ENCODE assay signal across 27 cellular contexts in genomic region chr4:184238072-184238743, GRCh38. TPM values are rescaled to one million over a fixed set of nuclear protein-coding genes. Genes with fewer than 3 reads are reported as not detected.
DNase-seq lines count a peak whose midpoint lies in the region; ATAC-seq, FAIRE-seq and TF ChIP-seq lines count a peak whose summit lies in the region.
"Had no signal": no experiment of that assay in that cellular context is flagged by ENCODE, and none has a peak within 500 bp of the region (broad histone marks: within the 10 kb centered on the region; RNA-seq: fewer than 3 reads in every experiment).

No MANE protein-coding gene starts in this region.

- intact Hi-C loops in K562 (cut with micrococcal nuclease), result no loop called here
- intact Hi-C loops in lower leg skin (cut with DNase I; ENCODE audit: low total_unique reads), result no loop called here

- no peaks in the 10 kb centered on the region for H3K9me3 Mint-ChIP-seq in activated T-cell treated with anti-CD3 and anti-CD28 coated beads, Interleukin-2, amount 50 U/mL, for 4 hours
- peaks cover 3% of the 10 kb centered on the region for H3K9me3 Mint-ChIP-seq in activated CD4-positive, alpha-beta memory T cell treated with anti-CD3 and anti-CD28 coated beads, Interleukin-2, amount 10 ng/mL, durations not matched to agents 7 days and 5 days
- no peaks in the 10 kb centered on the region for H3K9me3 Mint-ChIP-seq in HFFc6
- H3K9me3 Mint-ChIP-seq: endodermal cell had no signal

- H4K20me1 ChIP-seq in Loucy (ENCODE audit: insufficient read depth, low read length, poor library complexity, severe bottlenecking), result no peaks in the 10 kb centered on the region
- no peaks in the 10 kb centered on the region for H4K20me1 ChIP-seq in K562 (replicated peaks; ENCODE audit: control insufficient read depth, insufficient read depth, low read length)

- TF ChIP-seq RAD21 in K562 (CRISPR knock-in tag; conservative IDR thresholded peaks at IDR 0.05 in 1 of 2, IDR thresholded peaks at IDR 0.05 in 1 of 2), result no peak

- TF ChIP-seq POLR2A in K562 (conservative IDR thresholded peaks at IDR 0.05) (no peak), lower leg skin (IDR thresholded peaks at IDR 0.05) (no peak)

- no peaks in the 10 kb centered on the region for H3K9me2 ChIP-seq in Loucy (replicated peaks; ENCODE audit: low read depth, low read length)

- H3K4me1 ChIP-seq in Loucy (ENCODE audit: insufficient read depth, low read length, poor library complexity, severe bottlenecking), result peaks cover 13% of the 10 kb centered on the region
- H3K4me1 ChIP-seq in K562 (replicated peaks in 1 of 2; ENCODE audit: control insufficient read depth in 2 of 2, insufficient read depth in 2 of 2, low read length in 2 of 2), result peaks cover 0 to 10% of the 10 kb centered on the region in 2 experiments; a peak in 1 of 5 replicates
- H3K4me1 ChIP-seq: HAP-1, parathyroid adenoma, right atrium auricular region, spleen, tibial artery had no signal

- H3F3A ChIP-seq in Loucy (ENCODE audit: low read depth), result no peaks in the 10 kb centered on the region

- no peak for DNase-seq in activated T-cell treated with anti-CD3 and anti-CD28 coated beads, Interleukin-2, amount 50 U/mL, for 4 hours
- no peak for DNase-seq in activated T-cell treated with anti-CD3 and anti-CD28 coated beads, Interleukin-2, amount 50 U/mL, for 1 hour
- no peak for DNase-seq in activated CD4-positive, alpha-beta memory T cell treated with anti-CD3 and anti-CD28 coated beads, Interleukin-2, amount 10 ng/mL, durations not matched to agents 7 days and 5 days
- peak in 3 of 4 experiments; percentile 10 to 45 (median 15) for DNase-seq in K562 (ENCODE audit: extremely low read depth in 1 of 4, low spot score in 3 of 4)
- no peak for DNase-seq in HFFc6
- DNase-seq in lower leg skin (ENCODE audit: low spot score in 2 of 2), result no peak
- no peak for DNase-seq in A172 (ENCODE audit: low spot score)
- DNase-seq: activated CD8-positive, alpha-beta memory T cell treated with anti-CD3 and anti-CD28 coated beads for 24 hours; activated effector memory CD4-positive, alpha-beta T cell treated with Interleukin-2 at 50 U/mL for 16 hours; anterior cingulate cortex; endodermal cell; islet precursor cell; Kasumi-1; NCI-H2171; NCI-H510A treated with DMSO at 0.1 percent for 48 hours; SIG-M5; spleen; stimulated activated CD4-positive, alpha-beta T cell treated with anti-CD3 and anti-CD28 coated beads, Interleukin-2, amount 100 ng/mL, for 48 hours; tibial artery had no signal

- no peaks in the 10 kb centered on the region for H3K27me3 Mint-ChIP-seq in activated T-cell treated with anti-CD3 and anti-CD28 coated beads, Interleukin-2, amount 50 U/mL, for 4 hours (ENCODE audit: low read depth)
- H3K27me3 Mint-ChIP-seq in activated CD4-positive, alpha-beta memory T cell treated with anti-CD3 and anti-CD28 coated beads, Interleukin-2, amount 10 ng/mL, durations not matched to agents 7 days and 5 days, result no peaks in the 10 kb centered on the region
- peaks cover under 1% of the 10 kb centered on the region; the same call in 1 of the 2 replicates for H3K27me3 Mint-ChIP-seq in HFFc6 (ENCODE audit: insufficient read depth)

- peaks cover 28% of the 10 kb centered on the region for H3K4me1 Mint-ChIP-seq in activated T-cell treated with anti-CD3 and anti-CD28 coated beads, Interleukin-2, amount 50 U/mL, for 4 hours (ENCODE audit: low read depth)
- peaks cover 40% of the 10 kb centered on the region for H3K4me1 Mint-ChIP-seq in activated CD4-positive, alpha-beta memory T cell treated with anti-CD3 and anti-CD28 coated beads, Interleukin-2, amount 10 ng/mL, durations not matched to agents 7 days and 5 days
- H3K4me1 Mint-ChIP-seq in HFFc6 (ENCODE audit: low read depth), result no peaks in the 10 kb centered on the region
- H3K4me1 Mint-ChIP-seq: endodermal cell had no signal

- ATAC-seq in activated T-cell treated with anti-CD3 and anti-CD28 coated beads, Interleukin-2, amount 50 U/mL, for 4 hours, result no peak
- ATAC-seq in K562, result peak; percentile 67
- ATAC-seq: Panc1 had no signal

- no peaks in the 10 kb centered on the region for H3K36me3 Mint-ChIP-seq in activated T-cell treated with anti-CD3 and anti-CD28 coated beads, Interleukin-2, amount 50 U/mL, for 4 hours (ENCODE audit: insufficient read depth)
- peaks cover 3% of the 10 kb centered on the region for H3K36me3 Mint-ChIP-seq in activated CD4-positive, alpha-beta memory T cell treated with anti-CD3 and anti-CD28 coated beads, Interleukin-2, amount 10 ng/mL, durations not matched to agents 7 days and 5 days (ENCODE audit: low read depth)
- H3K36me3 Mint-ChIP-seq in HFFc6 (ENCODE audit: low read depth), result no peaks in the 10 kb centered on the region

- H3K9me3 ChIP-seq in Loucy (ENCODE audit: insufficient read depth, low read depth, low read length) (no peaks in the 10 kb centered on the region), K562 (replicated peaks; ENCODE audit: control insufficient read depth, insufficient read depth, low read depth, low read length) (no peaks in the 10 kb centered on the region)
- H3K9me3 ChIP-seq: HAP-1, right atrium auricular region, spleen, tibial artery had no signal

- peak; percentile 30; the same call in 1 of the 2 replicates for TF ChIP-seq EP300 in K562 (IDR thresholded peaks at IDR 0.05; ENCODE audit: low read length)

- peak overlapping the region; percentile 91 for H3K27ac Mint-ChIP-seq in activated CD4-positive, alpha-beta memory T cell treated with anti-CD3 and anti-CD28 coated beads, Interleukin-2, amount 10 ng/mL, durations not matched to agents 7 days and 5 days
- H3K27ac Mint-ChIP-seq in HFFc6, result no peak overlapping the region
- H3K27ac Mint-ChIP-seq: endodermal cell had no signal

- no peaks in the 10 kb centered on the region for H3K79me2 ChIP-seq in Loucy (ENCODE audit: insufficient read depth, low read length)
- H3K79me2 ChIP-seq in K562 (ENCODE audit: control insufficient read depth, insufficient read depth, low read length), result no peaks in the 10 kb centered on the region
- H3K79me2 ChIP-seq: parathyroid adenoma had no signal

- no peak overlapping the region for H3K4me3 ChIP-seq in Loucy (ENCODE audit: low read length, poor library complexity, severe bottlenecking)
- H3K4me3 ChIP-seq in K562, result no peak overlapping the region
- no peak overlapping the region for H3K4me3 ChIP-seq in lower leg skin (ENCODE audit: low read depth, poor library complexity, severe bottlenecking)
- H3K4me3 ChIP-seq: HAP-1, right atrium auricular region, spleen, tibial artery had no signal

- H3K27ac ChIP-seq in K562 (ENCODE audit: extremely low read depth, low read depth, low read length), result no peak overlapping the region
- H3K27ac ChIP-seq: parathyroid adenoma, right atrium auricular region, spleen, tibial artery had no signal

- no peak for FAIRE-seq in K562 (lab: Jason Lieb, UNC)
- FAIRE-seq: D721Med, GM19239 had no signal

- H3K36me3 ChIP-seq in Loucy (ENCODE audit: insufficient read depth, low read length) (no peaks in the 10 kb centered on the region), K562 (ENCODE audit: control insufficient read depth, insufficient read depth, low read length) (no peaks in the 10 kb centered on the region)
- H3K36me3 ChIP-seq: HAP-1, right atrium auricular region, spleen, tibial artery had no signal

- H3K9me1 ChIP-seq in K562 (ENCODE audit: control insufficient read depth, insufficient read depth, low read length), result no peaks in the 10 kb centered on the region

- TF ChIP-seq CTCF in Loucy (conservative IDR thresholded peaks at IDR 0.05; ENCODE audit: low read length) (no peak), K562 (IDR thresholded peaks at IDR 0.05 in 2 of 3, conservative IDR thresholded peaks at IDR 0.05 in 1 of 3; ENCODE audit: insufficient read depth in 2 of 3, low read depth in 1 of 3, low read length in 3 of 3) (no peak), HFFc6 (IDR thresholded peaks at IDR 0.05) (no peak), lower leg skin (IDR thresholded peaks at IDR 0.05) (no peak)

- H3K27me3 ChIP-seq in Loucy (ENCODE audit: insufficient read depth, low read length, poor library complexity, severe bottlenecking) (no peaks in the 10 kb centered on the region), K562 (ENCODE audit: control insufficient read depth in 2 of 2, insufficient read depth in 2 of 2, low read length in 2 of 2) (peaks cover 3 to 6% of the 10 kb centered on the region in 2 experiments; a peak in 1 of 5 replicates)
- H3K27me3 ChIP-seq: right atrium auricular region had no signal

- no TSS peak for BruUV-seq in K562 (replicated peaks; lab: Mats Ljungman, UMichigan)

- POLR2A ChIA-PET in activated CD4-positive, alpha-beta memory T cell treated with anti-CD3 and anti-CD28 coated beads, Interleukin-2, amount 10 ng/mL, durations not matched to agents 7 days and 5 days (lab: Charles Lee), result interaction anchor here (1.2 to 2.5 kb wide), 4 partner anchors 9 to 237 kb away, joined by 4 to 12 read pairs (median 6); partner anchors contain the start of gene IRF2
- POLR2A ChIA-PET in K562 (lab: Yijun Ruan, JAX), result interaction anchor here (0.6 to 1.5 kb wide), 2 partner anchors 8 to 13 kb away, joined by 3 to 4 read pairs; no protein-coding TSS in a partner anchor

- CTCF ChIA-PET in activated CD4-positive, alpha-beta memory T cell treated with anti-CD3 and anti-CD28 coated beads, Interleukin-2, amount 10 ng/mL, durations not matched to agents 7 days and 5 days (lab: Charles Lee), result interaction anchor here (0.9 to 1.7 kb wide), 6 partner anchors 11 to 268 kb away, joined by 3 to 15 read pairs (median 5); no protein-coding TSS in a partner anchor
- CTCF ChIA-PET in K562 (lab: Yijun Ruan, JAX; ENCODE audit: low intra/inter-chr PET ratio), result no interaction called here

- WGBS in K562 (ENCODE audit: insufficient coverage, low coverage, missing lambda C conversion rate), result 1% methylated on average over 8 of the region's 8 CpGs
- WGBS in lower leg skin, 2 donors, result 78 to 86% methylated on average over 8 of the region's 8 CpGs

- peak overlapping the region; percentile 43 for H3K4me3 Mint-ChIP-seq in activated T-cell treated with anti-CD3 and anti-CD28 coated beads, Interleukin-2, amount 50 U/mL, for 4 hours
- no peak overlapping the region for H3K4me3 Mint-ChIP-seq in activated CD4-positive, alpha-beta memory T cell treated with anti-CD3 and anti-CD28 coated beads, Interleukin-2, amount 10 ng/mL, durations not matched to agents 7 days and 5 days
- H3K4me3 Mint-ChIP-seq in HFFc6, result no peak overlapping the region
- H3K4me3 Mint-ChIP-seq: endodermal cell had no signal

- H3K4me2 ChIP-seq in Loucy (ENCODE audit: low read depth, low read length, poor library complexity, severe bottlenecking), result peak overlapping the region; percentile 29
- H3K4me2 ChIP-seq in K562 (ENCODE audit: insufficient read depth, low read length), result peak overlapping the region; percentile 17; the same call in 1 of the 2 replicates

- peak overlapping the region; percentile 68 for H2AFZ ChIP-seq in Loucy (ENCODE audit: low read length)
- peak overlapping the region; percentile 23; the same call in 1 of the 2 replicates for H2AFZ ChIP-seq in K562 (ENCODE audit: low read depth, low read length)
- H2AFZ ChIP-seq: parathyroid adenoma had no signal

- in situ Hi-C loops in K562 (cut with MboI), result no loop called here

- H3K9ac ChIP-seq in Loucy (ENCODE audit: low read depth, low read length, poor library complexity, severe bottlenecking) (no peak overlapping the region), K562 (ENCODE audit: insufficient read depth in 1 of 2, low read depth in 2 of 2, low read length in 2 of 2) (no peak overlapping the region)
- H3K9ac ChIP-seq: parathyroid adenoma had no signal

RNA-seq across cellular contexts. Expression of gene ENPP6, which starts 20.5 kb away (rescaled TPM):
- under 1 TPM in 1 of 3 donors, not detected in 2; 0.11 TPM for total RNA-seq in activated T-cell treated with anti-CD3 and anti-CD28 coated beads, Interleukin-2, amount 50 U/mL, for 4 hours
- 1 to 10 TPM; 3.0 to 3.6 TPM for total RNA-seq in activated CD4-positive, alpha-beta memory T cell treated with anti-CD3 and anti-CD28 coated beads, Interleukin-2, amount 10 ng/mL, durations not matched to agents 7 days and 5 days
- not detected in 2 replicates for total RNA-seq in K562 (2011; cell fraction: chromatin; rRNA removed; ENCODE audit: low replicate concordance)
- total RNA-seq in K562 (2011; cell fraction: nucleolus; rRNA removed), result not detected in 2 replicates
- not detected in 2 replicates for total RNA-seq in K562 (2011; cell fraction: nucleoplasm; rRNA removed)
- total RNA-seq in K562 (2014; rRNA removed) (not detected in 2 replicates), K562 (2014; rRNA removed; fragmentation: Illumina TruSeq; extraction: Trizol) (not detected in 2 replicates), K562 (2015; rRNA removed; fragmentation: Illumina TruSeq; extraction: Trizol) (0.29 TPM in 1 of 2 replicates, not detected in the other), K562 (2021) (not detected in 2 replicates), lower leg skin (under 1 TPM in 1 of 4 donors, not detected in 3; 0.16 TPM)
- polyA plus RNA-seq in K562 (2011; rRNA removed) (not detected in 2 replicates), K562 (2014; fragmentation: Illumina TruSeq; extraction: Trizol) (not detected in 2 replicates), K562 (2014; fragmentation: Nextera tagmentation; extraction: Ambion mirVana) (not detected), K562 (2014; rRNA removed) (not detected in 2 replicates)
- polyA plus RNA-seq in K562 (2011; cell fraction: cytosol; rRNA removed), result not detected in 2 replicates
- polyA plus RNA-seq in K562 (2011; cell fraction: nucleus; rRNA removed), result not detected in 2 replicates
- polyA plus RNA-seq in K562 (2012), result 0.36 TPM in 1 of 2 replicates, not detected in the other
- not detected in 2 replicates for polyA minus RNA-seq in K562 (2011; rRNA and poly(A)+ RNA removed)
- polyA minus RNA-seq in K562 (2011; cell fraction: cytosol; rRNA and poly(A)+ RNA removed), result not detected in 2 replicates
- not detected in 2 replicates for polyA minus RNA-seq in K562 (2011; cell fraction: nucleus; rRNA and poly(A)+ RNA removed)
- not detected for total RNA-seq in HFFc6 (2021; fragmentation: NEBNext Ultra II Directional; extraction: Animal tissue kit (Norgen Biotek cat#: 25700))
- not detected in 2 replicates for total RNA-seq in A172 (2014; rRNA removed; shearing (Covaris generic))
- total RNA-seq: right atrium auricular region had no signal
- polyA plus RNA-seq: neural cell had no signal

Comparison
In these comparisons a context has a peak if more than half of its experiments do, and no peak if none do; other contexts are left out.
1. DNase-seq: peak in K562 (3 of 4); none in activated T-cell treated with anti-CD3 and anti-CD28 coated beads, Interleukin-2, amount 50 U/mL, for 4 hours (single experiment), activated T-cell treated with anti-CD3 and anti-CD28 coated beads, Interleukin-2, amount 50 U/mL, for 1 hour (single experiment), activated CD4-positive, alpha-beta memory T cell treated with anti-CD3 and anti-CD28 coated beads, Interleukin-2, amount 10 ng/mL, durations not matched to agents 7 days and 5 days (single experiment), HFFc6 (single experiment), lower leg skin (0 of 2) and A172 (single experiment).